In genomic region chr2:172215172-172215935, GRCh38 we compare ENCODE assay signal across 18 cellular contexts.
A peak's percentile ranks its signal among the peaks of the same experiment; 100 is the strongest.
DNase-seq lines count a peak whose midpoint lies in the region; ATAC-seq and TF ChIP-seq lines count a peak whose summit lies in the region.
"Had no signal": no experiment of that assay in that cellular context is flagged by ENCODE, and none has a peak within 500 bp of the region (broad histone marks: within the 10 kb centered on the region; RNA-seq: fewer than 3 reads in every experiment).

No MANE protein-coding gene starts in this region.

- DNase-seq in right cardiac atrium: peak in 1 of 3 donors; percentile 63
- no peak for DNase-seq in left ventricle myocardium superior
- peak; percentile 82 for DNase-seq in epithelial cell of esophagus (ENCODE audit: low read depth)
- no peak for DNase-seq in left colon
- no peak for DNase-seq in activated naive CD4-positive, alpha-beta T cell treated with Interleukin-2 at 50 U/mL for 16 hours
- DNase-seq in NCI-H2081 treated with DMSO at 0.1 percent for 48 hours (lab: John Stamatoyannopoulos, UW): no peak
- DNase-seq in spleen: no peak
- DNase-seq: activated T-cell treated with anti-CD3 and anti-CD28 coated beads, Interleukin-2, amount 50 U/mL, for 4 hours; gastrocnemius medialis; lower lobe of right lung; naive B cell; NCI-H1436 treated with DMSO at 0.1 percent for 48 hours; RPMI8226; stimulated activated naive CD8-positive, alpha-beta T cell treated with anti-CD3 and anti-CD28 coated beads, Interleukin-15, Interleukin-2, amounts not matched to agents 100 U/mL and 50 U/mL, for 24 hours; SW 1271 had no signal

- H3K79me2 ChIP-seq in neural cell (replicated peaks; ENCODE audit: insufficient read depth, low read length): no peaks in the 10 kb centered on the region

- no peaks in the 10 kb centered on the region for H3K9me3 ChIP-seq in right cardiac atrium (ENCODE audit: control insufficient read depth, low read length)
- H3K9me3 ChIP-seq in neural cell (ENCODE audit: low read length): no peaks in the 10 kb centered on the region
- H3K9me3 ChIP-seq in spleen: no peaks in the 10 kb centered on the region
- H3K9me3 ChIP-seq: gastrocnemius medialis, lower lobe of right lung, vagina had no signal

- no peaks in the 10 kb centered on the region for H3F3A ChIP-seq in neural cell (ENCODE audit: insufficient read depth, low read length, poor library complexity, severe bottlenecking)

- TF ChIP-seq CTCF in epithelial cell of esophagus (IDR thresholded peaks at IDR 0.05; ENCODE audit: insufficient read depth, low read depth, low read length, missing control alignments) (no peak), neural cell (IDR thresholded peaks at IDR 0.05; ENCODE audit: poor library complexity, severe bottlenecking) (no peak), spleen (IDR thresholded peaks at IDR 0.05 in 8 of 11, conservative IDR thresholded peaks at IDR 0.05 in 3 of 11) (no peak)

- no peaks in the 10 kb centered on the region for H3K36me3 ChIP-seq in neural cell (ENCODE audit: insufficient read depth, low read length)
- H3K36me3 ChIP-seq in spleen: no peaks in the 10 kb centered on the region
- H3K36me3 ChIP-seq: gastrocnemius medialis, lower lobe of right lung, vagina had no signal

- no peak for TF ChIP-seq POLR2A in spleen (IDR thresholded peaks at IDR 0.05)

- H3K9ac ChIP-seq in neural cell (ENCODE audit: low read length): no peak overlapping the region

- H3K27me3 ChIP-seq in right cardiac atrium (ENCODE audit: control insufficient read depth, insufficient read depth): no peaks in the 10 kb centered on the region
- no peaks in the 10 kb centered on the region for H3K27me3 ChIP-seq in neural cell (ENCODE audit: insufficient read depth, low read depth, low read length)
- H3K27me3 ChIP-seq in spleen (replicated peaks in 1 of 7): no peaks in the 10 kb centered on the region
- H3K27me3 ChIP-seq: gastrocnemius medialis, vagina had no signal

- ATAC-seq in right cardiac atrium: peak; percentile 50 to 53
- ATAC-seq in left ventricle myocardium superior: no peak
- ATAC-seq in left colon: no peak
- ATAC-seq: activated T-cell treated with anti-CD3 and anti-CD28 coated beads, Interleukin-2, amount 50 U/mL, for 4 hours; gastrocnemius medialis; HCT116; stimulated activated naive CD8-positive, alpha-beta T cell treated with anti-CD3 and anti-CD28 coated beads, Interleukin-15, Interleukin-2, amounts not matched to agents 100 U/mL and 50 U/mL, for 24 hours had no signal

- TF ChIP-seq EP300 in neural cell (conservative IDR thresholded peaks at IDR 0.05; ENCODE audit: poor library complexity, severe bottlenecking): no peak

- no peak overlapping the region for H3K27ac ChIP-seq in right cardiac atrium (ENCODE audit: low read length)
- H3K27ac ChIP-seq in neural cell (ENCODE audit: low read length): peak overlapping the region; percentile 72
- no peak overlapping the region for H3K27ac ChIP-seq in spleen
- H3K27ac ChIP-seq: gastrocnemius medialis, lower lobe of right lung, vagina had no signal

- peak overlapping the region; percentile 38 for H3K4me2 ChIP-seq in neural cell (ENCODE audit: low read length)

- no peaks in the 10 kb centered on the region for H4K20me1 ChIP-seq in neural cell (ENCODE audit: insufficient read depth)

- no peaks in the 10 kb centered on the region for H3K9me2 ChIP-seq in neural cell (ENCODE audit: insufficient read depth, low read length)

- peak overlapping the region; percentile 7 for H2AFZ ChIP-seq in neural cell (ENCODE audit: low read depth, low read length)

- intact Hi-C loops in right cardiac atrium (cut with DNase I): no loop called here
- intact Hi-C loops in left ventricle myocardium superior (cut with micrococcal nuclease): no loop called here
- intact Hi-C loops in left colon (cut with DNase I, micrococcal nuclease): no loop called here
- intact Hi-C loops in spleen (cut with DNase I; ENCODE audit: low total_unique reads): no loop called here

- H3K4me1 ChIP-seq in right cardiac atrium (ENCODE audit: control insufficient read depth, insufficient read depth, low read length) (no peaks in the 10 kb centered on the region), spleen (peaks cover 0 to 11% (median 2%) of the 10 kb centered on the region in 6 donors)
- H3K4me1 ChIP-seq: gastrocnemius medialis, lower lobe of right lung had no signal

- no peak overlapping the region for H3K4me3 ChIP-seq in right cardiac atrium (ENCODE audit: low read length)
- no peak overlapping the region for H3K4me3 ChIP-seq in epithelial cell of esophagus (ENCODE audit: low read length)
- H3K4me3 ChIP-seq in neural cell (ENCODE audit: low read length): peak overlapping the region; percentile 36
- no peak overlapping the region for H3K4me3 ChIP-seq in spleen
- H3K4me3 ChIP-seq: gastrocnemius medialis, lower lobe of right lung, vagina had no signal

- WGBS in right cardiac atrium: 68% methylated on average over 15 of the region's 15 CpGs
- WGBS in spleen, 5 donors: 83 to 91% (median 85%) methylated on average over 14 to 15 of the region's 15 CpGs

- no peak for TF ChIP-seq RAD21 in neural cell (conservative IDR thresholded peaks at IDR 0.05)

TF ChIP-seq in neural cell, 6 proteins besides CTCF, POLR2A, EP300 and RAD21:
- TF ChIP-seq SMC3 (conservative IDR thresholded peaks at IDR 0.05; ENCODE audit: poor library complexity) (no peak), EZH2 (IDR thresholded peaks at IDR 0.05; ENCODE audit: borderline replicate concordance, insufficient read depth, low read length, poor library complexity, severe bottlenecking) (no peak), MXI1 (conservative IDR thresholded peaks at IDR 0.05; ENCODE audit: poor library complexity, severe bottlenecking) (no peak), TAF1 (IDR thresholded peaks at IDR 0.05; ENCODE audit: low read depth) (no peak), POLR2AphosphoS5 (IDR thresholded peaks at IDR 0.05) (no peak)
- TF ChIP-seq, protein P1, sequence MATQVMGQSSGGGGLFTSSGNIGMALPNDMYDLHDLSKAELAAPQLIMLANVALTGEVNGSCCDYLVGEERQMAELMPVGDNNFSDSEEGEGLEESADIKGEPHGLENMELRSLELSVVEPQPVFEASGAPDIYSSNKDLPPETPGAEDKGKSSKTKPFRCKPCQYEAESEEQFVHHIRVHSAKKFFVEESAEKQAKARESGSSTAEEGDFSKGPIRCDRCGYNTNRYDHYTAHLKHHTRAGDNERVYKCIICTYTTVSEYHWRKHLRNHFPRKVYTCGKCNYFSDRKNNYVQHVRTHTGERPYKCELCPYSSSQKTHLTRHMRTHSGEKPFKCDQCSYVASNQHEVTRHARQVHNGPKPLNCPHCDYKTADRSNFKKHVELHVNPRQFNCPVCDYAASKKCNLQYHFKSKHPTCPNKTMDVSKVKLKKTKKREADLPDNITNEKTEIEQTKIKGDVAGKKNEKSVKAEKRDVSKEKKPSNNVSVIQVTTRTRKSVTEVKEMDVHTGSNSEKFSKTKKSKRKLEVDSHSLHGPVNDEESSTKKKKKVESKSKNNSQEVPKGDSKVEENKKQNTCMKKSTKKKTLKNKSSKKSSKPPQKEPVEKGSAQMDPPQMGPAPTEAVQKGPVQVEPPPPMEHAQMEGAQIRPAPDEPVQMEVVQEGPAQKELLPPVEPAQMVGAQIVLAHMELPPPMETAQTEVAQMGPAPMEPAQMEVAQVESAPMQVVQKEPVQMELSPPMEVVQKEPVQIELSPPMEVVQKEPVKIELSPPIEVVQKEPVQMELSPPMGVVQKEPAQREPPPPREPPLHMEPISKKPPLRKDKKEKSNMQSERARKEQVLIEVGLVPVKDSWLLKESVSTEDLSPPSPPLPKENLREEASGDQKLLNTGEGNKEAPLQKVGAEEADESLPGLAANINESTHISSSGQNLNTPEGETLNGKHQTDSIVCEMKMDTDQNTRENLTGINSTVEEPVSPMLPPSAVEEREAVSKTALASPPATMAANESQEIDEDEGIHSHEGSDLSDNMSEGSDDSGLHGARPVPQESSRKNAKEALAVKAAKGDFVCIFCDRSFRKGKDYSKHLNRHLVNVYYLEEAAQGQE (IDR thresholded peaks at IDR 0.05; ENCODE audit: borderline replicate concordance): no peak

Comparison
In these comparisons a context has a peak if more than half of its experiments do, and no peak if none do; other contexts are left out.
1. ATAC-seq: peak in right cardiac atrium (2 of 2); none in left ventricle myocardium superior (single experiment) and left colon (single experiment).